ENCODE assay signal across 1 cellular context in genomic region chr11:94740083-94740974, GRCh38.
TF ChIP-seq lines count a peak whose summit lies in the region.

No MANE protein-coding gene starts in this region.

TF ChIP-seq in IMR-90, 13 proteins besides CTCF, POLR2A, EP300 and RAD21:
- no peak for TF ChIP-seq RCOR1 (IDR thresholded peaks at IDR 0.05; ENCODE audit: insufficient replicate concordance, low read length)
- no peak for TF ChIP-seq MAZ (IDR thresholded peaks at IDR 0.05; ENCODE audit: borderline replicate concordance, low read depth, low read length)
- no peak for TF ChIP-seq CHD1 (IDR thresholded peaks at IDR 0.05; ENCODE audit: low read depth, low read length)
- TF ChIP-seq FOS (IDR thresholded peaks at IDR 0.05; ENCODE audit: low read depth, low read length): no peak
- no peak for TF ChIP-seq NFE2L2 (IDR thresholded peaks at IDR 0.05; ENCODE audit: low read depth, low read length)
- TF ChIP-seq, protein P1, sequence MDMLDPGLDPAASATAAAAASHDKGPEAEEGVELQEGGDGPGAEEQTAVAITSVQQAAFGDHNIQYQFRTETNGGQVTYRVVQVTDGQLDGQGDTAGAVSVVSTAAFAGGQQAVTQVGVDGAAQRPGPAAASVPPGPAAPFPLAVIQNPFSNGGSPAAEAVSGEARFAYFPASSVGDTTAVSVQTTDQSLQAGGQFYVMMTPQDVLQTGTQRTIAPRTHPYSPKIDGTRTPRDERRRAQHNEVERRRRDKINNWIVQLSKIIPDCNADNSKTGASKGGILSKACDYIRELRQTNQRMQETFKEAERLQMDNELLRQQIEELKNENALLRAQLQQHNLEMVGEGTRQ (IDR thresholded peaks at IDR 0.05; ENCODE audit: low read depth, low read length): no peak
- no peak for TF ChIP-seq BHLHE40 (IDR thresholded peaks at IDR 0.05; ENCODE audit: low read depth, low read length)
- no peak for TF ChIP-seq RFX5 (IDR thresholded peaks at IDR 0.05; ENCODE audit: low read depth, low read length)
- TF ChIP-seq SMC3 (IDR thresholded peaks at IDR 0.05; ENCODE audit: low read depth, low read length): no peak
- TF ChIP-seq CEBPB (IDR thresholded peaks at IDR 0.05; ENCODE audit: low read depth, low read length): no peak
- TF ChIP-seq MAFK (IDR thresholded peaks at IDR 0.05; ENCODE audit: low read depth, low read length): no peak
- TF ChIP-seq, protein P2, sequence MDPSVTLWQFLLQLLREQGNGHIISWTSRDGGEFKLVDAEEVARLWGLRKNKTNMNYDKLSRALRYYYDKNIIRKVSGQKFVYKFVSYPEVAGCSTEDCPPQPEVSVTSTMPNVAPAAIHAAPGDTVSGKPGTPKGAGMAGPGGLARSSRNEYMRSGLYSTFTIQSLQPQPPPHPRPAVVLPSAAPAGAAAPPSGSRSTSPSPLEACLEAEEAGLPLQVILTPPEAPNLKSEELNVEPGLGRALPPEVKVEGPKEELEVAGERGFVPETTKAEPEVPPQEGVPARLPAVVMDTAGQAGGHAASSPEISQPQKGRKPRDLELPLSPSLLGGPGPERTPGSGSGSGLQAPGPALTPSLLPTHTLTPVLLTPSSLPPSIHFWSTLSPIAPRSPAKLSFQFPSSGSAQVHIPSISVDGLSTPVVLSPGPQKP (IDR thresholded peaks at IDR 0.05; ENCODE audit: borderline replicate concordance, low read depth, low read length): no peak
- no peak for TF ChIP-seq MXI1 (IDR thresholded peaks at IDR 0.05; ENCODE audit: borderline replicate concordance, low read depth, low read length)
TF ChIP-seq in IMR-90: peak in this region for 0.
